In genomic region chr18:51053822-51054221, GRCh38 we compare ENCODE assay signal across 11 cellular contexts. TPM values are rescaled to one million over a fixed set of nuclear protein-coding genes. Genes with fewer than 3 reads are reported as not detected.
DNase-seq lines count a peak whose midpoint lies in the region; ATAC-seq and TF ChIP-seq lines count a peak whose summit lies in the region.
"Had no signal": no experiment of that assay in that cellular context is flagged by ENCODE, and none has a peak within 500 bp of the region (broad histone marks: within the 10 kb centered on the region; RNA-seq: fewer than 3 reads in every experiment).

No MANE protein-coding gene starts in this region.

- H3K9ac ChIP-seq in KMS-11: peak overlapping the region; percentile 7; the same call in 1 of the 2 replicates
- H3K9ac ChIP-seq: SK-N-SH had no signal

- TF ChIP-seq CTCF in GM13976 (IDR thresholded peaks at IDR 0.05; ENCODE audit: borderline replicate concordance, control extremely low read depth, extremely low read depth, insufficient read depth, missing control alignments) (no peak), KMS-11 (conservative IDR thresholded peaks at IDR 0.05; ENCODE audit: low read depth, low read length) (no peak), hepatocyte (IDR thresholded peaks at IDR 0.05; ENCODE audit: poor library complexity) (no peak), GM10248 (IDR thresholded peaks at IDR 0.05; ENCODE audit: control extremely low read depth, extremely low read depth, low read depth, missing control alignments) (no peak), coronary artery (IDR thresholded peaks at IDR 0.05) (no peak)

- H3K36me3 ChIP-seq in KMS-11 (ENCODE audit: insufficient read depth) (no peaks in the 10 kb centered on the region; the same call in 1 of the 2 replicates), hepatocyte (replicated peaks; ENCODE audit: insufficient read depth, low read depth) (no peaks in the 10 kb centered on the region)

- DNase-seq in GM13976 (ENCODE audit: low spot score) (peak; percentile 29), hepatocyte (ENCODE audit: low spot score) (no peak), GM10248 (ENCODE audit: extremely low spot score) (no peak), NCI-H82 (lab: John Stamatoyannopoulos, UW) (no peak), coronary artery (ENCODE audit: low spot score) (no peak)
- DNase-seq in activated CD4-positive, alpha-beta T cell treated with anti-CD3 and anti-CD28 coated beads, Interleukin-2, amount 50 U/mL, for 1 hour: no peak
- DNase-seq: DMS79, NCI-H1105 treated with DMSO at 0.1 percent for 48 hours, SK-N-SH had no signal

- H3K4me2 ChIP-seq in KMS-11 (peak overlapping the region; percentile 53), hepatocyte (peak overlapping the region; percentile 27)
- H3K4me2 ChIP-seq: SK-N-SH had no signal

- peak; percentile 81 for ATAC-seq in GM21515 (IDR thresholded peaks at IDR 0.05; ENCODE audit: unreplicated experiment)

- H4K20me1 ChIP-seq in KMS-11 (ENCODE audit: insufficient read depth): no peaks in the 10 kb centered on the region
- H4K20me1 ChIP-seq in hepatocyte (ENCODE audit: insufficient read depth, poor library complexity, severe bottlenecking): peaks cover 8% of the 10 kb centered on the region

- H3K79me2 ChIP-seq in KMS-11 (ENCODE audit: insufficient read depth, low read depth) (peaks cover 4% of the 10 kb centered on the region; the same call in 1 of the 2 replicates), hepatocyte (peaks cover 71% of the 10 kb centered on the region)

- H3K4me3 ChIP-seq in KMS-11 (IDR thresholded peaks at IDR 0.05; ENCODE audit: insufficient read depth, low read depth, low read length) (no peak overlapping the region), hepatocyte (no peak overlapping the region), coronary artery (no peak overlapping the region)

- CTCF ChIA-PET in GM10248 (lab: Yijun Ruan, JAX): interaction anchor here (1.0 to 5.0 kb wide), 4 partner anchors 15 to 235 kb away, joined by 3 to 25 read pairs (median 4); no protein-coding TSS in a partner anchor

- H2AFZ ChIP-seq in KMS-11 (ENCODE audit: low read depth) (no peak overlapping the region), hepatocyte (no peak overlapping the region)

- H3K9me2 ChIP-seq in hepatocyte (replicated peaks; ENCODE audit: insufficient read depth): no peaks in the 10 kb centered on the region
- H3K9me2 ChIP-seq: SK-N-SH had no signal

- POLR2A ChIA-PET in GM10248 (lab: Yijun Ruan, JAX): no interaction called here

- H3K4me1 ChIP-seq in KMS-11 (ENCODE audit: low read depth, poor library complexity, severe bottlenecking) (peaks cover 25% of the 10 kb centered on the region), hepatocyte (ENCODE audit: insufficient read depth) (no peaks in the 10 kb centered on the region)

- H3K9me3 ChIP-seq in hepatocyte (ENCODE audit: low read depth): no peaks in the 10 kb centered on the region
- H3K9me3 ChIP-seq: SK-N-SH had no signal

- WGBS in hepatocyte (ENCODE audit: low lambda C conversion rate, missing lambda C conversion rate): 96% methylated on average over 1 of the region's 1 CpG

- in situ Hi-C loops in GM13976 (cut with MboI; ENCODE audit: low sequenced_read_pairs, unreplicated experiment): no loop called here

- peak overlapping the region; percentile 37 for H3K27ac ChIP-seq in KMS-11
- peak overlapping the region; percentile 56 for H3K27ac ChIP-seq in hepatocyte
- no peak overlapping the region for H3K27ac ChIP-seq in coronary artery

- H3K27me3 ChIP-seq in KMS-11 (ENCODE audit: insufficient read depth, low read depth) (no peaks in the 10 kb centered on the region), hepatocyte (no peaks in the 10 kb centered on the region)

RNA-seq across cellular contexts. Expression of gene SMAD4, which starts 23.8 kb away (rescaled TPM):
- total RNA-seq in hepatocyte: 109 and 116 TPM in 2 replicates
- polyA plus RNA-seq in hepatocyte: 62.5 and 64.4 TPM in 2 replicates

Comparison
In these comparisons a context has a peak if more than half of its experiments do, and no peak if none do; other contexts are left out.
1. H3K27ac ChIP-seq: peak in KMS-11 (single experiment) and hepatocyte (single experiment); none in coronary artery (0 of 2).